8 cellular contexts compared by ENCODE assay signal in the genomic region with DNA sequence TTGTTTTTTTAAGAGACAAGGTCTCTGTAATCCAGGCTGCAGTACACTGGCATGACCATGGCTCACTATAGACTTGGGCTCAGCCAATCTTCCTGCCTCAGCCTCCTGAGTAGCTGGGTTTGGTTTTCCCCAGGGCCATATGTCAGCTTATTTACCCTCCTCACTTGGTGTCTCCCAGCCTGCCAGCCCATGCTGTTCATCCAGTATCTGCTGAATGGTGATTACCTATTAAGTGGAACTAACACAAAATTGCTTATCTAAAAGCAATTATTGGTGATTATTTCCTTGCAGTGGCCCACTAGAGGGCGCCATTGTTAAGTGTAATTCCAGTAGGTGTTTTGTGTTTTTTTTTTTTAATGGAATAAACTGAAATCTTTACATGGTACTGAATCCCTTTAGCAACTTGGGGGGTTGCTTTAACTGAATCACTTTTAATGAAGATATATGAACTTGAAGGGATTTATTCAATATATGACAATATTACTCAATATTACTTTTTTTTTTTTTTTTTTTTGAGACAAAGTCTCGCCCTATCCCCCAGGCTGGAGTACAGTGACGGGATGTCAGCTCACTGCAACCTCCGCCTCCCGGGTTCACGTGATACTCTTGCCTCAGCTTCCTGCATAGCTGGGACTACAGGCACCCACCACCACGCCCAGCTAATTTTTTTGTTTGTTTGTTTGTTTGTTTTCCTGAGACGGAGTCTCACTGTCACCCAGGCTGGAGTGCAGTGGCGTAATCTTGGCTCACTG. TPM values are rescaled to one million over a fixed set of nuclear protein-coding genes. Genes with fewer than 3 reads are reported as not detected.
A peak's percentile ranks its signal among the peaks of the same experiment; 100 is the strongest.
DNase-seq lines count a peak whose midpoint lies in the region; ATAC-seq lines count a peak whose summit lies in the region.

No MANE protein-coding gene starts in this region.

- DNase-seq in NK-92 treated with Interleukin-12 subunit alpha and Interleukin-12 subunit beta, amount 100 ng/mL, for 24 hours (lab: John Stamatoyannopoulos, UW) = peak; percentile 9
- DNase-seq in NK-92 (lab: John Stamatoyannopoulos, UW; ENCODE audit: unreplicated experiment) (no peak), NCI-H524 treated with DMSO at 0.1 percent for 48 hours (lab: John Stamatoyannopoulos, UW) (peak; percentile 31), myocyte (ENCODE audit: low read depth) (peak; percentile 65), HuH-7 (ENCODE audit: low spot score) (no peak)
- DNase-seq in activated CD4-positive, alpha-beta T cell treated with anti-CD3 and anti-CD28 coated beads, Interleukin-2, amount 50 U/mL, for 4 hours = peak; percentile 66 to 68
- DNase-seq in effector CD4-positive, alpha-beta T cell = peak; percentile 76
- peak; percentile 76 for DNase-seq in stimulated activated naive CD8-positive, alpha-beta T cell treated with anti-CD3 and anti-CD28 coated beads, Interleukin-15, Interleukin-2, amounts not matched to agents 100 U/mL and 50 U/mL, for 24 hours

- ATAC-seq in stimulated activated naive CD8-positive, alpha-beta T cell treated with anti-CD3 and anti-CD28 coated beads, Interleukin-15, Interleukin-2, amounts not matched to agents 100 U/mL and 50 U/mL, for 24 hours = peak; percentile 58

RNA-seq across cellular contexts. Expression of a gene that starts 13.8 kb away (rescaled TPM):
- 17.4 and 21.4 TPM in 2 replicates for total RNA-seq in myocyte
- 13.7 TPM for polyA plus RNA-seq in myocyte (2012)

RNA-seq across cellular contexts. Expression of a gene that starts 43.0 kb away (rescaled TPM):
- total RNA-seq in myocyte = not detected in 2 replicates
- polyA plus RNA-seq in myocyte (2012) = 0.04 TPM

Comparison
In these comparisons a context has a peak if more than half of its experiments do, and no peak if none do; other contexts are left out.
1. DNase-seq: peak in NK-92 treated with Interleukin-12 subunit alpha and Interleukin-12 subunit beta, amount 100 ng/mL, for 24 hours (single experiment), NCI-H524 treated with DMSO at 0.1 percent for 48 hours (single experiment), activated CD4-positive, alpha-beta T cell treated with anti-CD3 and anti-CD28 coated beads, Interleukin-2, amount 50 U/mL, for 4 hours (2 of 2), effector CD4-positive, alpha-beta T cell (single experiment), myocyte (single experiment) and stimulated activated naive CD8-positive, alpha-beta T cell treated with anti-CD3 and anti-CD28 coated beads, Interleukin-15, Interleukin-2, amounts not matched to agents 100 U/mL and 50 U/mL, for 24 hours (single experiment); none in NK-92 (single experiment) and HuH-7 (single experiment).